ENCODE assay signal across 14 cellular contexts in genomic region chr1:154967331-154967950, GRCh38. TPM values are rescaled to one million over a fixed set of nuclear protein-coding genes. Genes with fewer than 3 reads are reported as not detected.
DNase-seq lines count a peak whose midpoint lies in the region; ATAC-seq and TF ChIP-seq lines count a peak whose summit lies in the region.
"Had no signal": no experiment of that assay in that cellular context is flagged by ENCODE, and none has a peak within 500 bp of the region (broad histone marks: within the 10 kb centered on the region; RNA-seq: fewer than 3 reads in every experiment).

No MANE protein-coding gene starts in this region.

- H3K27me3 ChIP-seq in prostate gland (replicated peaks; ENCODE audit: insufficient read depth), result no peaks in the 10 kb centered on the region

- POLR2A ChIA-PET in AG04449 (lab: Yijun Ruan, JAX), result interaction anchor here (0.6 kb wide), 1 partner anchor 76 kb away, joined by 3 read pairs; no protein-coding TSS in a partner anchor
- POLR2A ChIA-PET in RWPE1 (lab: Yijun Ruan, JAX; ENCODE audit: low non-redundant PET), result no interaction called here

- peaks cover 0 to 14% of the 10 kb centered on the region in 2 donors for H3K36me3 ChIP-seq in prostate gland

- CTCF ChIA-PET in AG04449 (lab: Yijun Ruan, JAX), result interaction anchor here (0.7 to 2.9 kb wide), 4 partner anchors 23 to 118 kb away, joined by 3 to 14 read pairs (median 3); partner anchors contain the start of gene ADAM15
- CTCF ChIA-PET in RWPE1 (lab: Yijun Ruan, JAX), result no interaction called here

- peaks cover 22% of the 10 kb centered on the region for H3K4me1 ChIP-seq in prostate gland (replicated peaks)

- ATAC-seq in GM18870 (IDR thresholded peaks at IDR 0.05; ENCODE audit: unreplicated experiment), result no peak
- ATAC-seq in GM21786 (IDR thresholded peaks at IDR 0.05; ENCODE audit: unreplicated experiment), result no peak
- ATAC-seq: activated CD4-positive, CD25-positive, alpha-beta regulatory T cell treated with anti-CD3 and anti-CD28 coated beads, Interleukin-2, amount 50 U/mL, for 24 hours had no signal

- H3K9me3 ChIP-seq in prostate gland, result no peaks in the 10 kb centered on the region

- peak overlapping the region; percentile 100 for H3K27ac ChIP-seq in RWPE1
- peak overlapping the region; percentile 100 for H3K27ac ChIP-seq in epithelial cell of prostate
- peak overlapping the region; percentile 19 to 99 for H3K27ac ChIP-seq in prostate gland

- intact Hi-C loops in prostate gland (cut with DNase I), result no loop called here

- TF ChIP-seq POLR2A in prostate gland (IDR thresholded peaks at IDR 0.05), result no peak

- DNase-seq in AG04449 (ENCODE audit: low read depth, low spot score), result no peak
- DNase-seq in RWPE1 (ENCODE audit: low spot score), result no peak
- no peak for DNase-seq in epithelial cell of prostate (ENCODE audit: low read depth, low spot score)
- no peak for DNase-seq in prostate gland (ENCODE audit: low spot score)
- DNase-seq in NCI-H128 (lab: John Stamatoyannopoulos, UW; ENCODE audit: unreplicated experiment), result no peak
- no peak for DNase-seq in NCI-H2196 treated with DMSO at 0.1 percent for 48 hours (lab: John Stamatoyannopoulos, UW; ENCODE audit: unreplicated experiment)
- DNase-seq: activated naive CD4-positive, alpha-beta T cell treated with anti-CD3 and anti-CD28 coated beads, Interleukin-2, amount 10 ng/mL, durations not matched to agents 7 days and 5 days; NCI-H1417 treated with DMSO at 0.1 percent for 48 hours; NCI-H524; retina; SHP77 treated with DMSO at 0.1 percent for 48 hours had no signal

- WGBS in prostate gland, result 70% methylated on average over 4 of the region's 5 CpGs

- H3K4me3 ChIP-seq in AG04449 (ENCODE audit: low read depth, low read length), result peak overlapping the region; percentile 82
- H3K4me3 ChIP-seq in prostate gland, result no peak overlapping the region

- TF ChIP-seq CTCF in AG04449 (IDR thresholded peaks at IDR 0.05; ENCODE audit: insufficient read depth, low read length, missing control alignments), result no peak
- no peak for TF ChIP-seq CTCF in RWPE1 (conservative IDR thresholded peaks at IDR 0.05; ENCODE audit: low read depth)
- no peak for TF ChIP-seq CTCF in prostate gland (IDR thresholded peaks at IDR 0.05)

RNA-seq across cellular contexts. Expression of gene SHC1, which starts 3.1 kb away (rescaled TPM):
- total RNA-seq in prostate gland, result 10 to 100 TPM; 85.0 to 97.2 TPM

RNA-seq across cellular contexts. Expression of gene PYGO2, which starts 5.9 kb away (rescaled TPM):
- total RNA-seq in prostate gland, result 10 to 100 TPM; 44.1 to 44.6 TPM

RNA-seq across cellular contexts. Expression of gene CKS1B, which starts 7.0 kb away (rescaled TPM):
- 10 to 100 TPM; 33.5 to 47.5 TPM for total RNA-seq in prostate gland

RNA-seq across cellular contexts. Expression of gene PBXIP1, which starts 11.5 kb away (rescaled TPM):
- total RNA-seq in prostate gland, result 100 to 1,000 TPM; 113 to 140 TPM

RNA-seq across cellular contexts. Expression of gene FLAD1, which starts 15.7 kb away (rescaled TPM):
- total RNA-seq in prostate gland, result 10 to 100 TPM; 31.5 to 35.3 TPM
